ENCODE assay signal across 11 cellular contexts in the genomic region with DNA sequence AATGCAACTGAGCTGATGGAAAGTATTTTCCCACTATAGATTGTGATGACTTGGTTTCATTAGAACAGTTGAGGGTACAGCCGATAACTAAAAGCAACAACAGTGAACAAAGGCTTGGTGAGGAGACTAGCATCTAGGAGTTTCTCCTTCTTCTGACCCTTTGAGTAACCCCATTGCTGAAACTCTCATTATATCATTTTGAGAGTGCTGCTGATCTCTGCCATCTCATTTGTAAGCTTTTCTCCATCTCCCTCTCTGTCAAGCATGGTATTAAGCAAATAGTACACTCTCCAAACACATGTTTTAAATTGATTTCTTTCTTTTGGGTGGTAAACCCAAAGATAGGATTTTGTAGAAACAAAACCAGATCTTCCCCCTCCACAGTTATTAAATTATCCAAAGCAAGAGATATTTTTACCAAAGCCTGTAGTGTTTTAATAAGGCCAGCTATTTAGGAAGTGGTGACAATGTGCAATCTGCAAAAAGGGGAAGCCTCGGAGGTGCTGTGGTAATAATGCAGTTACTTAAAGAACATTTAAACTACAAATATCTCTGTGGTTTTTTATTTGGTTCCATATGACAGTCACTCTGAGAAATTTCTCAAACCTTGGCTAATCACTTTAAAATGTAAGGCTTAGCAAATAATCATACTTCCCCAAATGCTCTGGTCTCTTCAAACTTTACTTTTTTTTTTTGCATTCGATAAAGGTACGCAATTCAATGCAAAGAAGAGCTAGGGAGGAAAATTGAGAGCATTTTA.
DNase-seq lines count a peak whose midpoint lies in the region; ATAC-seq and TF ChIP-seq lines count a peak whose summit lies in the region.
"Had no signal": no experiment of that assay in that cellular context is flagged by ENCODE, and none has a peak within 500 bp of the region (broad histone marks: within the 10 kb centered on the region; RNA-seq: fewer than 3 reads in every experiment).

No MANE protein-coding gene starts in this region.

- no peak overlapping the region for H3K27ac ChIP-seq in CD8-positive, alpha-beta memory T cell (ENCODE audit: low read depth, low read length)

- H3K36me3 Mint-ChIP-seq in activated B cell treated with CpG ODN at 0.5 μM for 24 hours (ENCODE audit: low read depth): peaks cover under 1% of the 10 kb centered on the region
- H3K36me3 Mint-ChIP-seq in CD8-positive, alpha-beta memory T cell: no peaks in the 10 kb centered on the region

- no peaks in the 10 kb centered on the region for H3K4me1 ChIP-seq in CD8-positive, alpha-beta memory T cell (ENCODE audit: insufficient read depth, low read length)

- intact Hi-C loops in activated B cell treated with CpG ODN at 0.5 μM for 24 hours (cut with micrococcal nuclease): loop anchor here (1.0 kb wide), 1 partner anchor 9 kb away; no protein-coding TSS in a partner anchor

- peak overlapping the region; percentile 45 for H3K4me3 Mint-ChIP-seq in activated B cell treated with CpG ODN at 0.5 μM for 24 hours
- no peak overlapping the region for H3K4me3 Mint-ChIP-seq in CD8-positive, alpha-beta memory T cell

- peaks cover 57% of the 10 kb centered on the region for H3K4me1 Mint-ChIP-seq in activated B cell treated with CpG ODN at 0.5 μM for 24 hours
- H3K4me1 Mint-ChIP-seq in CD8-positive, alpha-beta memory T cell: no peaks in the 10 kb centered on the region

- H3K27ac Mint-ChIP-seq in activated B cell treated with CpG ODN at 0.5 μM for 24 hours: peak overlapping the region; percentile 44
- no peak overlapping the region for H3K27ac Mint-ChIP-seq in CD8-positive, alpha-beta memory T cell

- peaks cover 21% of the 10 kb centered on the region for H3K27me3 Mint-ChIP-seq in activated B cell treated with CpG ODN at 0.5 μM for 24 hours
- peaks cover 0 to 1% of the 10 kb centered on the region in 2 donors for H3K27me3 Mint-ChIP-seq in CD8-positive, alpha-beta memory T cell

- TF ChIP-seq CTCF in activated B cell treated with CpG ODN at 0.5 μM for 24 hours (IDR thresholded peaks at IDR 0.05): no peak

- ATAC-seq in GM21390 (IDR thresholded peaks at IDR 0.05; ENCODE audit: unreplicated experiment) (peak; percentile 91), HG03460 (IDR thresholded peaks at IDR 0.05; ENCODE audit: unreplicated experiment) (peak; percentile 82), activated B cell treated with CpG ODN at 0.5 μM for 24 hours (ENCODE audit: low read depth) (peak; percentile 76)

- H3K36me3 ChIP-seq in CD8-positive, alpha-beta memory T cell (ENCODE audit: insufficient read depth, low read length): no peaks in the 10 kb centered on the region
- H3K36me3 ChIP-seq: BE2C had no signal

- no peaks in the 10 kb centered on the region for H3K27me3 ChIP-seq in CD8-positive, alpha-beta memory T cell (ENCODE audit: insufficient read depth, low read length, poor library complexity, severe bottlenecking)
- H3K27me3 ChIP-seq: BE2C had no signal

- DNase-seq in CD1c-positive myeloid dendritic cell (ENCODE audit: extremely low spot score) (peak; percentile 94), activated B cell treated with CpG ODN at 0.5 μM for 24 hours (no peak), NCI-H345 treated with DMSO at 0.1 percent for 48 hours (lab: John Stamatoyannopoulos, UW; ENCODE audit: unreplicated experiment) (no peak), AG08396 (ENCODE audit: low spot score) (no peak), NCI-H2081 (lab: John Stamatoyannopoulos, UW) (no peak)
- DNase-seq in CD8-positive, alpha-beta memory T cell: no peak
- DNase-seq: effector CD4-positive, alpha-beta T cell; NCI-H526 had no signal

- CTCF ChIA-PET in activated B cell treated with CpG ODN at 0.5 μM for 24 hours (lab: Charles Lee): interaction anchor here (0.9 to 2.0 kb wide), 4 partner anchors 34 to 292 kb away, joined by 3 to 7 read pairs (median 4); no protein-coding TSS in a partner anchor
- CTCF ChIA-PET in CD8-positive, alpha-beta memory T cell (lab: Charles Lee): no interaction called here

- no peaks in the 10 kb centered on the region for H3K9me3 ChIP-seq in CD8-positive, alpha-beta memory T cell (ENCODE audit: low read length)
- H3K9me3 ChIP-seq: BE2C had no signal

- no peak overlapping the region for H3K4me3 ChIP-seq in CD8-positive, alpha-beta memory T cell (ENCODE audit: low read length)

- POLR2A ChIA-PET in activated B cell treated with CpG ODN at 0.5 μM for 24 hours (lab: Charles Lee): interaction anchor here (0.6 to 1.8 kb wide), 8 partner anchors 16 to 291 kb away, joined by 3 to 8 read pairs (median 4); a partner anchor contains a TSS
- POLR2A ChIA-PET in CD8-positive, alpha-beta memory T cell (lab: Charles Lee): no interaction called here

- peaks cover 8% of the 10 kb centered on the region for H3K9me3 Mint-ChIP-seq in activated B cell treated with CpG ODN at 0.5 μM for 24 hours
- peaks cover 0 to 4% (median under 1%) of the 10 kb centered on the region in 5 donors for H3K9me3 Mint-ChIP-seq in CD8-positive, alpha-beta memory T cell
